In the genomic region with DNA sequence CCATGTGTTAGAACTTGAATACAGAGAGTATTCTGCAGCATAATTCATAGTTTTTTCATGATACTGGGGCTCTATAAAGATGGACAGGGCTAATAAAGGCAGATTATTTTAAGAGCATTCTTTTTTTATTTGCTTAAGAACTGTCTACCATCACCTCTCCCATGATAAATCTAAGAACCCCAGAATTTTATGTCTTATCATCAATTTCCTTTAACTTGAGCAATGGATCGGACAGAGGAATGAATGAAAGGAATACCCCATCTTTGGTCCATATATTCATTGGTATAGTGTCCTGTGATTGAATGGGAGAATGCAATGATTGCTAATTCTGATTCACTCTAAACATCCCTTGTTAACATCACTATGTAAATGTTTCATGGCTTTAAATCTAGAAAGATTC, we compare ENCODE assay signal across 27 cellular contexts.
"Had no signal": no experiment of that assay in that cellular context is flagged by ENCODE, and none has a peak within 500 bp of the region (broad histone marks: within the 10 kb centered on the region; RNA-seq: fewer than 3 reads in every experiment).

No MANE protein-coding gene starts in this region.

- H3K4me3 ChIP-seq: stomach, suprapubic skin, testis, thoracic aorta, thyroid gland, tibial artery, tibial nerve, transverse colon, upper lobe of left lung, upper lobe of right lung, uterus, vagina had no signal

- H3K4me1 ChIP-seq: stomach, suprapubic skin, testis, thyroid gland, tibial artery, tibial nerve, transverse colon, upper lobe of left lung, upper lobe of right lung, uterus, vagina had no signal

- H3K36me3 ChIP-seq: stomach, suprapubic skin, thoracic aorta, thyroid gland, tibial artery, tibial nerve, transverse colon, upper lobe of left lung, upper lobe of right lung, uterus, vagina had no signal

- FAIRE-seq: urothelium cell line had no signal

- DNase-seq: stimulated activated CD4-positive, alpha-beta T cell treated with anti-CD3 and anti-CD28 coated beads, Interleukin-2, amount 100 ng/mL, for 48 hours; stimulated activated CD4-positive, alpha-beta T cell treated with anti-CD3 and anti-CD28 coated beads, Interleukin-4, amount 100 ng/mL, for 1 hour; stimulated activated CD4-positive, alpha-beta T cell treated with anti-CD3 and anti-CD28 coated beads, Interleukin-4, amount 100 ng/mL, for 24 hours; stimulated activated CD4-positive, alpha-beta T cell treated with anti-CD3 and anti-CD28 coated beads, Interleukin-4, amount 100 ng/mL, for 4 hours; stimulated activated CD8-positive, alpha-beta memory T cell treated with anti-CD3 and anti-CD28 coated beads, Interleukin-4, amount 100 ng/mL, for 48 hours; stimulated activated naive B cell treated with anti-CD40 and anti-IgM and Interleukin-4, amounts not matched to agents 10 μg/mL and 1 μg/mL and 100 μg/mL, for 72 hours; stimulated activated naive CD4-positive, alpha-beta T cell; stimulated activated naive CD4-positive, alpha-beta T cell treated with Interleukin-2 at 50 U/mL for 16 hours; stimulated activated naive CD8-positive, alpha-beta T cell treated with anti-CD3 and anti-CD28 coated beads, Interleukin-15, amount 100 ng/mL, for 72 hours; stimulated activated naive CD8-positive, alpha-beta T cell treated with anti-CD3 and anti-CD28 coated beads, Interleukin-15, Interleukin-2, amounts not matched to agents 100 U/mL and 50 U/mL, for 24 hours; stomach; substantia nigra; testis; thyroid gland; tibial artery; transverse colon; trophoblast cell; upper lobe of left lung; upper lobe of right lung; uterus had no signal

- H3K9me3 ChIP-seq: suprapubic skin, testis, thoracic aorta, thyroid gland, tibial artery, transverse colon, upper lobe of right lung, uterus, vagina had no signal

- ATAC-seq: stimulated activated effector memory CD8-positive, alpha-beta T cell treated with anti-CD3 and anti-CD28 coated beads, Interleukin-12 subunit alpha, Interleukin-12 subunit beta, amount 100 ng/mL, for 72 hours; stimulated activated memory B cell treated with anti-CD40 and anti-IgM and Interleukin-4, amounts not matched to agents 10 μg/mL and 1 μg/mL and 100 μg/mL, for 72 hours; stimulated activated naive B cell treated with anti-CD40 and anti-IgM and Interleukin-4, amounts not matched to agents 10 μg/mL and 1 μg/mL and 100 μg/mL, for 72 hours; stimulated activated naive CD8-positive, alpha-beta T cell treated with anti-CD3 and anti-CD28 coated beads, Interleukin-15, amount 100 ng/mL, for 72 hours; stimulated activated naive CD8-positive, alpha-beta T cell treated with anti-CD3 and anti-CD28 coated beads, Interleukin-15, Interleukin-2, amounts not matched to agents 100 U/mL and 50 U/mL, for 24 hours; upper lobe of right lung had no signal

- H3K27ac ChIP-seq: stomach, suprapubic skin, testis, thoracic aorta, thyroid gland, tibial artery, tibial nerve, transverse colon, upper lobe of left lung, upper lobe of right lung, uterus, vagina had no signal

- H3K27me3 ChIP-seq: stomach, suprapubic skin, testis, thyroid gland, tibial artery, tibial nerve, transverse colon, upper lobe of left lung, upper lobe of right lung, uterus, vagina had no signal
